ENCODE assay signal across 21 cellular contexts in the genomic region with DNA sequence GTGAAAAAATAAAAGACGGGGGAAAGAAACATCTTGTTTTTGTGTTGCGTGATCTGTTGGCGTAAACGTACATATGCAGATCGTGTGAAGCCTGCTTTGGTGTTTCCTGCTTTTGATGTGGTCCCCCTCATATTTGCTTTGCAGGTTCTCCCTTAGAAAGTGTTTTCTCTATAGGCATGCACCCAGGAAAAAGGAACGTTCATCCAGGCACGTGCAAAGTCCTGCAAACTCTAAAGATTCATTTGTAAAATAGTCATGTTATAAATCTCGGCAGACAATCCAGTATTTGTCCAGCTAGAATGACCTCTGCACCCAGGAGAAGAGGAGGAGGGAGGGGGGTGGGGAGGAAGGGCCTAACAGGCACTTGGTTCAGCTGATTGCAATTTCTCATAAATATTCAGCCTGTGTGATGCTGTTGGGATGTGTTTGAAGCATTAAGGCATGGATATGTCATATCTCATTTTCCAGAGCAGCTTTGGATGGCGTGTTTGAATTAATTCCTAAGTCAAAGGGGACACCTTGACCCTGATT. TPM values are rescaled to one million over a fixed set of nuclear protein-coding genes. Genes with fewer than 3 reads are reported as not detected.
DNase-seq lines count a peak whose midpoint lies in the region; ATAC-seq and TF ChIP-seq lines count a peak whose summit lies in the region.
"Had no signal": no experiment of that assay in that cellular context is flagged by ENCODE, and none has a peak within 500 bp of the region (broad histone marks: within the 10 kb centered on the region; RNA-seq: fewer than 3 reads in every experiment).

No MANE protein-coding gene starts in this region.

- POLR2A ChIA-PET in CD8-positive, alpha-beta T cell (lab: Charles Lee), result no interaction called here

- ATAC-seq in CD8-positive, alpha-beta T cell, result peak; percentile 49
- ATAC-seq in right lobe of liver, result peak; percentile 65 to 84 (median 77)
- ATAC-seq in GM19023 (IDR thresholded peaks at IDR 0.05; ENCODE audit: unreplicated experiment), result no peak
- ATAC-seq: GM12878, Right ventricle myocardium inferior had no signal

- H3K27me3 ChIP-seq in CD8-positive, alpha-beta T cell (ENCODE audit: insufficient read depth, low read length), result no peaks in the 10 kb centered on the region
- H3K27me3 ChIP-seq in endodermal cell (ENCODE audit: control insufficient read depth, insufficient read depth, low read length, poor library complexity, severe bottlenecking) (no peaks in the 10 kb centered on the region), right lobe of liver (no peaks in the 10 kb centered on the region)

- no peaks in the 10 kb centered on the region for H3K27me3 Mint-ChIP-seq in CD8-positive, alpha-beta T cell (ENCODE audit: low read depth)
- peaks cover 2% of the 10 kb centered on the region for H3K27me3 Mint-ChIP-seq in endodermal cell (ENCODE audit: insufficient read depth)

- no peak overlapping the region for H3K4me3 ChIP-seq in CD8-positive, alpha-beta T cell (ENCODE audit: low read depth, low read length)
- H3K4me3 ChIP-seq in endodermal cell (ENCODE audit: low read length) (peak overlapping the region; percentile 54), right lobe of liver (no peak overlapping the region)
- H3K4me3 ChIP-seq: GM12878, GM23248 had no signal

- H3K4me3 Mint-ChIP-seq in CD8-positive, alpha-beta T cell, result no peak overlapping the region
- H3K4me3 Mint-ChIP-seq in endodermal cell, result no peak overlapping the region
- H3K4me3 Mint-ChIP-seq: H9, HFFc6 had no signal

- H3K36me3 Mint-ChIP-seq in CD8-positive, alpha-beta T cell, result no peaks in the 10 kb centered on the region
- peaks cover 18% of the 10 kb centered on the region for H3K36me3 Mint-ChIP-seq in endodermal cell (ENCODE audit: low read depth)

- WGBS in endodermal cell (ENCODE audit: insufficient coverage in 1 of 2, insufficient read length in 1 of 2), 2 experiments, result 95 to 99% methylated on average over 6 to 9 of the region's 9 CpGs
- WGBS in right lobe of liver (ENCODE audit: insufficient coverage, low coverage, low lambda C conversion rate, missing lambda C conversion rate), result 37% methylated on average over 8 of the region's 9 CpGs

- DNase-seq in CD8-positive, alpha-beta T cell, result peak in 1 of 7 experiments; percentile 29
- peak; percentile 39 for DNase-seq in HuH-7 (ENCODE audit: low spot score)
- DNase-seq in endodermal cell, result no peak
- no peak for DNase-seq in right lobe of liver
- no peak for DNase-seq in GM19238 (ENCODE audit: insufficient read length, low spot score)
- no peak for DNase-seq in NK-92 treated with Interleukin-12 subunit alpha and Interleukin-12 subunit beta, amount 100 ng/mL, for 24 hours (lab: John Stamatoyannopoulos, UW)
- DNase-seq in NCI-H2196 (lab: John Stamatoyannopoulos, UW; ENCODE audit: unreplicated experiment), result no peak
- DNase-seq: DMS79, GM23248, H9, HFFc6, NCI-H1105, NCI-H146, NCI-H2029, NCI-H345, NCI-H524, NCI-H774 had no signal

- no peaks in the 10 kb centered on the region for H3K36me3 ChIP-seq in CD8-positive, alpha-beta T cell (ENCODE audit: insufficient read depth, low read length)
- H3K36me3 ChIP-seq in endodermal cell (ENCODE audit: control insufficient read depth, insufficient read depth, low read length) (peaks cover 27% of the 10 kb centered on the region), right lobe of liver (no peaks in the 10 kb centered on the region)

- no peak for TF ChIP-seq CTCF in CD8-positive, alpha-beta T cell (IDR thresholded peaks at IDR 0.05)
- TF ChIP-seq CTCF in endodermal cell (conservative IDR thresholded peaks at IDR 0.05), result no peak
- no peak for TF ChIP-seq CTCF in right lobe of liver (IDR thresholded peaks at IDR 0.05)

- H3K9me3 ChIP-seq in CD8-positive, alpha-beta T cell (ENCODE audit: low read length), result no peaks in the 10 kb centered on the region
- H3K9me3 ChIP-seq in endodermal cell (ENCODE audit: control insufficient read depth, low read length) (peaks cover 6% of the 10 kb centered on the region), right lobe of liver (no peaks in the 10 kb centered on the region)

- H3K9me3 Mint-ChIP-seq in CD8-positive, alpha-beta T cell, result peaks cover 2% of the 10 kb centered on the region
- peaks cover 17% of the 10 kb centered on the region for H3K9me3 Mint-ChIP-seq in endodermal cell

- peaks cover 13% of the 10 kb centered on the region for H3K4me1 Mint-ChIP-seq in CD8-positive, alpha-beta T cell (ENCODE audit: low read depth)
- peaks cover 41% of the 10 kb centered on the region for H3K4me1 Mint-ChIP-seq in endodermal cell
- H3K4me1 Mint-ChIP-seq: H9 had no signal

- no peak for TF ChIP-seq POLR2A in right lobe of liver (IDR thresholded peaks at IDR 0.05)

- CTCF ChIA-PET in CD8-positive, alpha-beta T cell (lab: Charles Lee), result interaction anchor here (1.1 kb wide), 1 partner anchor 15 kb away, joined by 3 read pairs; no protein-coding TSS in a partner anchor

- H3K27ac ChIP-seq in CD8-positive, alpha-beta T cell (ENCODE audit: low read depth, low read length), result no peak overlapping the region
- no peak overlapping the region for H3K27ac ChIP-seq in endodermal cell (ENCODE audit: low read depth, low read length)
- H3K27ac ChIP-seq in right lobe of liver, result peak overlapping the region in 1 of 3 donors; percentile 26
- H3K27ac ChIP-seq: C4-2B, GM23248 had no signal

- H3K27ac Mint-ChIP-seq in CD8-positive, alpha-beta T cell, result peak overlapping the region; percentile 8
- H3K27ac Mint-ChIP-seq in endodermal cell, result no peak overlapping the region
- H3K27ac Mint-ChIP-seq: H9, HFFc6 had no signal

- H3K4me1 ChIP-seq in CD8-positive, alpha-beta T cell (ENCODE audit: insufficient read depth, low read length), result peaks cover 7% of the 10 kb centered on the region
- H3K4me1 ChIP-seq in endodermal cell (ENCODE audit: control insufficient read depth, insufficient read depth, low read length) (peaks cover 10% of the 10 kb centered on the region), right lobe of liver (peaks cover 0 to 10% (median 2%) of the 10 kb centered on the region in 4 donors)

- no peak overlapping the region for H3K9ac ChIP-seq in endodermal cell (ENCODE audit: extremely low read depth, low read length, poor library complexity, severe bottlenecking)
- H3K9ac ChIP-seq: GM23248 had no signal

- intact Hi-C loops in CD8-positive, alpha-beta T cell (cut with DNase I, micrococcal nuclease), result no loop called here
- intact Hi-C loops in right lobe of liver (cut with DNase I), result no loop called here

RNA-seq across cellular contexts. Expression of a gene that starts 40.3 kb away (rescaled TPM):
- total RNA-seq in CD8-positive, alpha-beta T cell, result 10 to 100 TPM; 33.6 to 35.1 TPM
- total RNA-seq in endodermal cell, result 10 to 100 TPM; 51.5 to 63.3 TPM
- polyA plus RNA-seq in endodermal cell (2013, experiment 1 of 2), result 37.7 TPM
- polyA plus RNA-seq in endodermal cell (2013, experiment 2 of 2), result 37.3 TPM
- total RNA-seq in right lobe of liver, result 10 to 100 TPM; 11.8 to 14.4 (median 13.1) TPM
